24 cellular contexts compared by ENCODE assay signal in genomic region chr5:3878267-3878666, GRCh38.
DNase-seq lines count a peak whose midpoint lies in the region; ATAC-seq, FAIRE-seq and TF ChIP-seq lines count a peak whose summit lies in the region.
"Had no signal": no experiment of that assay in that cellular context is flagged by ENCODE, and none has a peak within 500 bp of the region (broad histone marks: within the 10 kb centered on the region; RNA-seq: fewer than 3 reads in every experiment).

No MANE protein-coding gene starts in this region.

- H3K4me2 ChIP-seq in mammary epithelial cell (ENCODE audit: insufficient read depth, low read depth, low read length) = no peak overlapping the region

- WGBS in mammary epithelial cell (ENCODE audit: low coverage, missing lambda C conversion rate) = 79% methylated on average over 4 of the region's 4 CpGs
- 40 to 44% methylated on average over 4 of the region's 4 CpGs for WGBS in pancreas, 2 donors

- H3K27ac ChIP-seq in mammary epithelial cell (ENCODE audit: insufficient read depth, low read depth, low read length) (no peak overlapping the region), breast epithelium (no peak overlapping the region), pancreas (no peak overlapping the region)
- H3K27ac ChIP-seq: 22Rv1; BLaER1 treated with 17β-estradiol and CSF1 and Interleukin-3, amounts not matched to agents 10 nM and 100 nM had no signal

- no peak overlapping the region for H3K9ac ChIP-seq in mammary epithelial cell (ENCODE audit: insufficient read depth, low read length)
- H3K9ac ChIP-seq: BLaER1 treated with 17β-estradiol and CSF1 and Interleukin-3, amounts not matched to agents 10 nM and 100 nM had no signal

- TF ChIP-seq CTCF in mammary epithelial cell (conservative IDR thresholded peaks at IDR 0.05 in 1 of 2, IDR thresholded peaks at IDR 0.05 in 1 of 2; ENCODE audit: extremely low read depth in 1 of 2, insufficient read depth in 1 of 2, low read depth in 1 of 2, low read length in 2 of 2) (no peak), breast epithelium (IDR thresholded peaks at IDR 0.05) (no peak), natural killer cell (IDR thresholded peaks at IDR 0.05) (no peak), pancreas (IDR thresholded peaks at IDR 0.05) (no peak)

- in situ Hi-C loops in mammary epithelial cell (cut with MboI; ENCODE audit: low sequenced_read_pairs in 2 of 2) = no loop called here

- no peak for TF ChIP-seq POLR2A in breast epithelium (IDR thresholded peaks at IDR 0.05)

- peaks cover 3 to 6% of the 10 kb centered on the region in 2 donors for H3K27me3 Mint-ChIP-seq in natural killer cell (ENCODE audit: low read depth in 2 of 2)
- peaks cover 0 to 7% of the 10 kb centered on the region in 2 donors for H3K27me3 Mint-ChIP-seq in stimulated activated naive B cell treated with anti-CD40 and anti-IgM and Interleukin-4, amounts not matched to agents 10 μg/mL and 1 μg/mL and 100 μg/mL, for 72 hours
- H3K27me3 Mint-ChIP-seq: CD4-positive, alpha-beta T cell had no signal

- no peaks in the 10 kb centered on the region for H3K79me2 ChIP-seq in mammary epithelial cell (ENCODE audit: insufficient read depth, low read length)

- ATAC-seq in natural killer cell (peak; percentile 2 to 81 (median 47)), pancreas (no peak)
- peak; percentile 85 to 86 for ATAC-seq in stimulated activated naive B cell treated with anti-CD40 and anti-IgM and Interleukin-4, amounts not matched to agents 10 μg/mL and 1 μg/mL and 100 μg/mL, for 72 hours (replicated peaks)

- no peaks in the 10 kb centered on the region for H3K36me3 ChIP-seq in mammary epithelial cell (ENCODE audit: insufficient read depth, low read length)
- no peaks in the 10 kb centered on the region for H3K36me3 ChIP-seq in breast epithelium
- no peaks in the 10 kb centered on the region for H3K36me3 ChIP-seq in pancreas
- H3K36me3 ChIP-seq: BE2C; BLaER1 treated with 17β-estradiol and CSF1 and Interleukin-3, amounts not matched to agents 10 nM and 100 nM; HAP-1 had no signal

- dilution Hi-C loops in mammary epithelial cell (cut with HindIII; ENCODE audit: low sequenced_read_pairs) = no loop called here

- no peaks in the 10 kb centered on the region for H3K36me3 Mint-ChIP-seq in natural killer cell
- H3K36me3 Mint-ChIP-seq in stimulated activated naive B cell treated with anti-CD40 and anti-IgM and Interleukin-4, amounts not matched to agents 10 μg/mL and 1 μg/mL and 100 μg/mL, for 72 hours = no peaks in the 10 kb centered on the region
- H3K36me3 Mint-ChIP-seq: CD14-positive monocyte; CD8-positive, alpha-beta memory T cell had no signal

- intact Hi-C loops in mammary epithelial cell (cut with micrococcal nuclease) = no loop called here
- intact Hi-C loops in breast epithelium (cut with DNase I; ENCODE audit: low total_unique reads) = no loop called here
- intact Hi-C loops in natural killer cell (cut with micrococcal nuclease) = no loop called here
- intact Hi-C loops in pancreas (cut with DNase I) = no loop called here

- peak; percentile 40 for DNase-seq in mammary epithelial cell
- DNase-seq in breast epithelium (ENCODE audit: low spot score in 2 of 2) = no peak
- DNase-seq in natural killer cell = no peak
- DNase-seq in stimulated activated naive B cell treated with anti-CD40 and anti-IgM and Interleukin-4, amounts not matched to agents 10 μg/mL and 1 μg/mL and 100 μg/mL, for 72 hours = no peak
- no peak for DNase-seq in cerebellar nuclear complex (lab: John Stamatoyannopoulos, UW)
- no peak for DNase-seq in pancreas
- no peak for DNase-seq in AML-193 (lab: John Stamatoyannopoulos, UW)
- DNase-seq: BE2C; CD4-positive, alpha-beta T cell; CD8-positive, alpha-beta memory T cell; DMS 273 treated with DMSO at 0.1 percent for 48 hours; DMS79; GF-D8; GOT3; HFFc6 had no signal

- no peak overlapping the region for H3K4me3 Mint-ChIP-seq in natural killer cell
- no peak overlapping the region for H3K4me3 Mint-ChIP-seq in stimulated activated naive B cell treated with anti-CD40 and anti-IgM and Interleukin-4, amounts not matched to agents 10 μg/mL and 1 μg/mL and 100 μg/mL, for 72 hours
- H3K4me3 Mint-ChIP-seq: CD14-positive monocyte; CD4-positive, alpha-beta T cell; CD8-positive, alpha-beta memory T cell; HFFc6 had no signal

- peaks cover 0 to 2% of the 10 kb centered on the region in 2 donors for H3K9me3 Mint-ChIP-seq in natural killer cell
- peaks cover 0 to 3% of the 10 kb centered on the region in 2 donors for H3K9me3 Mint-ChIP-seq in stimulated activated naive B cell treated with anti-CD40 and anti-IgM and Interleukin-4, amounts not matched to agents 10 μg/mL and 1 μg/mL and 100 μg/mL, for 72 hours

- H3K4me3 ChIP-seq in mammary epithelial cell (replicated peaks in 1 of 3; ENCODE audit: insufficient read depth in 1 of 3, low read depth in 2 of 3, low read length in 3 of 3) = no peak overlapping the region
- no peak overlapping the region for H3K4me3 ChIP-seq in breast epithelium
- H3K4me3 ChIP-seq in pancreas = no peak overlapping the region
- H3K4me3 ChIP-seq: BLaER1 treated with 17β-estradiol and CSF1 and Interleukin-3, amounts not matched to agents 10 nM and 100 nM; HAP-1 had no signal

- no TSS peak for BruUV-seq in mammary epithelial cell (replicated peaks; lab: Mats Ljungman, UMichigan)

- CTCF ChIA-PET in mammary epithelial cell (lab: Charles Lee; ENCODE audit: low non-redundant PET) = interaction anchor here (0.7 kb wide), 1 partner anchor 417 kb away, joined by 3 read pairs; no protein-coding TSS in a partner anchor

- no peak overlapping the region for H3K27ac Mint-ChIP-seq in natural killer cell
- no peak overlapping the region for H3K27ac Mint-ChIP-seq in stimulated activated naive B cell treated with anti-CD40 and anti-IgM and Interleukin-4, amounts not matched to agents 10 μg/mL and 1 μg/mL and 100 μg/mL, for 72 hours
- H3K27ac Mint-ChIP-seq: CD14-positive monocyte; CD4-positive, alpha-beta T cell; CD8-positive, alpha-beta memory T cell; HFFc6 had no signal

- no peaks in the 10 kb centered on the region for H3K27me3 ChIP-seq in mammary epithelial cell (ENCODE audit: insufficient read depth, low read length)
- H3K27me3 ChIP-seq in breast epithelium = no peaks in the 10 kb centered on the region
- H3K27me3 ChIP-seq in pancreas = no peaks in the 10 kb centered on the region
- H3K27me3 ChIP-seq: BE2C; BLaER1 treated with 17β-estradiol and CSF1 and Interleukin-3, amounts not matched to agents 10 nM and 100 nM had no signal

- FAIRE-seq in pancreas (lab: Jason Lieb, UNC) = no peak
- FAIRE-seq: A204.1, D721Med, GM12891, GM18507, H54 had no signal

- H3K4me1 Mint-ChIP-seq in natural killer cell = peaks cover 18 to 23% of the 10 kb centered on the region in 2 donors
- peaks cover 2 to 13% of the 10 kb centered on the region in 2 donors for H3K4me1 Mint-ChIP-seq in stimulated activated naive B cell treated with anti-CD40 and anti-IgM and Interleukin-4, amounts not matched to agents 10 μg/mL and 1 μg/mL and 100 μg/mL, for 72 hours
- H3K4me1 Mint-ChIP-seq: CD14-positive monocyte; CD8-positive, alpha-beta memory T cell had no signal

- no peaks in the 10 kb centered on the region for H4K20me1 ChIP-seq in mammary epithelial cell (ENCODE audit: insufficient read depth, low read length)
- H4K20me1 ChIP-seq: BLaER1 treated with 17β-estradiol and CSF1 and Interleukin-3, amounts not matched to agents 10 nM and 100 nM had no signal

- H3K9me3 ChIP-seq in mammary epithelial cell (replicated peaks; ENCODE audit: insufficient read depth, low read length) (no peaks in the 10 kb centered on the region), breast epithelium (peaks cover 3 to 5% of the 10 kb centered on the region in 2 donors), pancreas (no peaks in the 10 kb centered on the region)
- H3K9me3 ChIP-seq: BE2C, HAP-1 had no signal

- H2AFZ ChIP-seq in mammary epithelial cell (ENCODE audit: low read depth, low read length) = no peak overlapping the region

- H3K4me1 ChIP-seq in mammary epithelial cell (ENCODE audit: insufficient read depth, low read length) = no peaks in the 10 kb centered on the region
- H3K4me1 ChIP-seq in breast epithelium = no peaks in the 10 kb centered on the region
- H3K4me1 ChIP-seq in pancreas = no peaks in the 10 kb centered on the region
- H3K4me1 ChIP-seq: BE2C, HAP-1 had no signal

Comparison
In these comparisons a context has a peak if more than half of its experiments do, and no peak if none do; other contexts are left out.
1. ATAC-seq: peak in natural killer cell (3 of 3) and stimulated activated naive B cell treated with anti-CD40 and anti-IgM and Interleukin-4, amounts not matched to agents 10 μg/mL and 1 μg/mL and 100 μg/mL, for 72 hours (2 of 2); none in pancreas (0 of 4).